Comparison of ENCODE assay signal across 28 cellular contexts in genomic region chr4:53562409-53562808, GRCh38.
"Had no signal": no experiment of that assay in that cellular context is flagged by ENCODE, and none has a peak within 500 bp of the region (broad histone marks: within the 10 kb centered on the region; RNA-seq: fewer than 3 reads in every experiment).

No MANE protein-coding gene starts in this region.

- H2AFZ ChIP-seq: hepatocyte had no signal

- ATAC-seq: gastrocnemius medialis; mucosa of descending colon; natural killer cell treated with Interleukin-12 subunit alpha and Interleukin-12 subunit beta and Interleukin-15 and Interleukin-18, amount 100 ng/mL, for 72 hours; right cardiac atrium had no signal

- H3K27ac ChIP-seq: adrenal gland, cardiac muscle cell, colonic mucosa, epithelial cell of prostate, gastrocnemius medialis, hepatocyte, left ventricle myocardium inferior, spleen, testis, transverse colon had no signal

- H3K4me2 ChIP-seq: hepatocyte had no signal

- DNase-seq: activated CD4-positive, alpha-beta memory T cell treated with anti-CD3 and anti-CD28 coated beads for 36 hours; activated CD4-positive, alpha-beta T cell treated with anti-CD3 and anti-CD28 coated beads, Interleukin-2, amount 10 ng/mL, durations not matched to agents 24 days and 14 days; activated CD4-positive, CD25-positive, alpha-beta regulatory T cell treated with anti-CD3 and anti-CD28 coated beads, Interleukin-2, amount 50 U/mL, for 72 hours; activated CD8-positive, alpha-beta memory T cell treated with anti-CD3 and anti-CD28 coated beads, Interleukin-2, amount 50 U/mL, for 4 hours; activated effector memory CD4-positive, alpha-beta T cell treated with anti-CD3 and anti-CD28 coated beads, Interleukin-2, amount 50 U/mL, for 16 hours; activated naive CD4-positive, alpha-beta T cell treated with anti-CD3 and anti-CD28 coated beads for 36 hours; activated naive CD8-positive, alpha-beta T cell treated with anti-CD3 and anti-CD28 coated beads for 36 hours; activated T-cell treated with anti-CD3 and anti-CD28 coated beads, Interleukin-2, amount 50 U/mL, for 1 hour; adrenal gland; aorta; cerebellar nuclear complex; colonic mucosa; effector CD8-positive, alpha-beta T cell; gastrocnemius medialis; glutamatergic neuron; islet precursor cell; left ventricle myocardium inferior; mucosa of descending colon; right cardiac atrium; spleen; stimulated activated naive CD4-positive, alpha-beta T cell; testis; transverse colon had no signal

- H3K9me3 ChIP-seq: adrenal gland, colonic mucosa, gastrocnemius medialis, left ventricle myocardium inferior, mucosa of descending colon, spleen, testis, transverse colon had no signal

- H3K4me1 ChIP-seq: adrenal gland, colonic mucosa, testis, transverse colon had no signal

- H3K36me3 ChIP-seq: adrenal gland, cardiac muscle cell, colonic mucosa, gastrocnemius medialis, left ventricle myocardium inferior, spleen, transverse colon had no signal

- H3K27me3 ChIP-seq: adrenal gland, cardiac muscle cell, colonic mucosa, gastrocnemius medialis, hepatocyte, spleen, testis, transverse colon had no signal

- H3K4me3 ChIP-seq: adrenal gland, cardiac muscle cell, colonic mucosa, gastrocnemius medialis, hepatocyte, left ventricle myocardium inferior, lung, mucosa of descending colon, spleen, testis, transverse colon had no signal
